10 cellular contexts compared by ENCODE assay signal in genomic region chr5:34001231-34001935, GRCh38. TPM values are rescaled to one million over a fixed set of nuclear protein-coding genes. Genes with fewer than 3 reads are reported as not detected.
DNase-seq lines count a peak whose midpoint lies in the region; ATAC-seq and TF ChIP-seq lines count a peak whose summit lies in the region.
"Had no signal": no experiment of that assay in that cellular context is flagged by ENCODE, and none has a peak within 500 bp of the region (broad histone marks: within the 10 kb centered on the region; RNA-seq: fewer than 3 reads in every experiment).

No MANE protein-coding gene starts in this region.

- H3K9me3 Mint-ChIP-seq in neural crest cell (no peaks in the 10 kb centered on the region), natural killer cell (no peaks in the 10 kb centered on the region)

- CTCF ChIA-PET in HEK293 (lab: Yijun Ruan, JAX), result no interaction called here

- no peaks in the 10 kb centered on the region for H3K27me3 ChIP-seq in endocrine pancreas (ENCODE audit: control insufficient read depth, insufficient read depth, low read length)

- H3K9ac ChIP-seq in endocrine pancreas (ENCODE audit: control insufficient read depth, insufficient read depth, low read length), result peak overlapping the region; percentile 83
- H3K9ac ChIP-seq: KMS-11 had no signal

- TF ChIP-seq CTCF in HEK293 (tag by site-specific recombination; IDR thresholded peaks at IDR 0.05) (no peak), neural crest cell (conservative IDR thresholded peaks at IDR 0.05) (no peak), natural killer cell (IDR thresholded peaks at IDR 0.05) (no peak)

- no peak overlapping the region for H3K27ac ChIP-seq in HEK293 (ENCODE audit: extremely low read depth, low read depth, low read length)
- H3K27ac ChIP-seq: KMS-11 had no signal

- H3K36me3 ChIP-seq in HEK293 (ENCODE audit: control insufficient read depth in 2 of 2, insufficient read depth in 1 of 2, low read length in 2 of 2), result peaks cover 6 to 23% of the 10 kb centered on the region in 2 experiments; a peak in 2 of 3 replicates
- H3K36me3 ChIP-seq in endocrine pancreas (ENCODE audit: control insufficient read depth, insufficient read depth, low read length), result no peaks in the 10 kb centered on the region

- peak; percentile 94 for DNase-seq in NCI-H510A (lab: John Stamatoyannopoulos, UW)
- no peak for DNase-seq in neural crest cell (ENCODE audit: low read depth, low spot score)
- no peak for DNase-seq in natural killer cell
- no peak for DNase-seq in stimulated activated CD4-positive, alpha-beta T cell treated with anti-CD3 and anti-CD28 coated beads, Interleukin-2, amount 100 ng/mL, for 48 hours
- DNase-seq in stimulated activated naive CD8-positive, alpha-beta T cell treated with anti-CD3 and anti-CD28 coated beads, Interleukin-15, Interleukin-2, amounts not matched to agents 100 U/mL and 50 U/mL, for 24 hours, result no peak
- DNase-seq: stimulated activated CD4-positive, alpha-beta T cell treated with anti-CD3 and anti-CD28 coated beads, Interleukin-4, amount 100 ng/mL, for 4 hours had no signal

- H3K9me3 ChIP-seq in HEK293 (ENCODE audit: control insufficient read depth, insufficient read depth, low read depth, low read length) (no peaks in the 10 kb centered on the region), endocrine pancreas (ENCODE audit: control insufficient read depth, low read length) (no peaks in the 10 kb centered on the region)

- H3K27me3 Mint-ChIP-seq in neural crest cell (ENCODE audit: low read depth) (no peaks in the 10 kb centered on the region), natural killer cell (ENCODE audit: low read depth in 2 of 2) (no peaks in the 10 kb centered on the region)

- H3K4me1 Mint-ChIP-seq in neural crest cell (peaks cover 45% of the 10 kb centered on the region), natural killer cell (peaks cover 9 to 10% of the 10 kb centered on the region in 2 donors)

- no peak for ATAC-seq in natural killer cell
- ATAC-seq in stimulated activated naive CD8-positive, alpha-beta T cell treated with anti-CD3 and anti-CD28 coated beads, Interleukin-15, Interleukin-2, amounts not matched to agents 100 U/mL and 50 U/mL, for 24 hours, result no peak
- no peak for ATAC-seq in HG03521 (IDR thresholded peaks at IDR 0.05; ENCODE audit: unreplicated experiment)

- intact Hi-C loops in natural killer cell (cut with micrococcal nuclease), result no loop called here

- POLR2A ChIA-PET in HEK293 (lab: Yijun Ruan, JAX), result no interaction called here

- H3K4me3 ChIP-seq in HEK293 (ENCODE audit: low read depth, low read length) (no peak overlapping the region), endocrine pancreas (ENCODE audit: control insufficient read depth, insufficient read depth, low read length) (peak overlapping the region; percentile 54)

- peak overlapping the region; percentile 61 for H3K4me3 Mint-ChIP-seq in neural crest cell
- H3K4me3 Mint-ChIP-seq in natural killer cell, result no peak overlapping the region

- no peaks in the 10 kb centered on the region; the same call in 1 of the 2 replicates for H3K4me1 ChIP-seq in HEK293 (ENCODE audit: control insufficient read depth, insufficient read depth, low read length)
- peaks cover 42% of the 10 kb centered on the region for H3K4me1 ChIP-seq in endocrine pancreas (ENCODE audit: control insufficient read depth, insufficient read depth, low read length)

- peaks cover 13% of the 10 kb centered on the region for H3K36me3 Mint-ChIP-seq in neural crest cell (ENCODE audit: low read depth)
- peaks cover 12% of the 10 kb centered on the region for H3K36me3 Mint-ChIP-seq in natural killer cell

- H3K27ac Mint-ChIP-seq in neural crest cell (ENCODE audit: unreplicated experiment) (peak overlapping the region; percentile 38), natural killer cell (no peak overlapping the region)

TF ChIP-seq in HEK293, 187 proteins besides CTCF, POLR2A, EP300 and RAD21:
- TF ChIP-seq, protein P1, sequence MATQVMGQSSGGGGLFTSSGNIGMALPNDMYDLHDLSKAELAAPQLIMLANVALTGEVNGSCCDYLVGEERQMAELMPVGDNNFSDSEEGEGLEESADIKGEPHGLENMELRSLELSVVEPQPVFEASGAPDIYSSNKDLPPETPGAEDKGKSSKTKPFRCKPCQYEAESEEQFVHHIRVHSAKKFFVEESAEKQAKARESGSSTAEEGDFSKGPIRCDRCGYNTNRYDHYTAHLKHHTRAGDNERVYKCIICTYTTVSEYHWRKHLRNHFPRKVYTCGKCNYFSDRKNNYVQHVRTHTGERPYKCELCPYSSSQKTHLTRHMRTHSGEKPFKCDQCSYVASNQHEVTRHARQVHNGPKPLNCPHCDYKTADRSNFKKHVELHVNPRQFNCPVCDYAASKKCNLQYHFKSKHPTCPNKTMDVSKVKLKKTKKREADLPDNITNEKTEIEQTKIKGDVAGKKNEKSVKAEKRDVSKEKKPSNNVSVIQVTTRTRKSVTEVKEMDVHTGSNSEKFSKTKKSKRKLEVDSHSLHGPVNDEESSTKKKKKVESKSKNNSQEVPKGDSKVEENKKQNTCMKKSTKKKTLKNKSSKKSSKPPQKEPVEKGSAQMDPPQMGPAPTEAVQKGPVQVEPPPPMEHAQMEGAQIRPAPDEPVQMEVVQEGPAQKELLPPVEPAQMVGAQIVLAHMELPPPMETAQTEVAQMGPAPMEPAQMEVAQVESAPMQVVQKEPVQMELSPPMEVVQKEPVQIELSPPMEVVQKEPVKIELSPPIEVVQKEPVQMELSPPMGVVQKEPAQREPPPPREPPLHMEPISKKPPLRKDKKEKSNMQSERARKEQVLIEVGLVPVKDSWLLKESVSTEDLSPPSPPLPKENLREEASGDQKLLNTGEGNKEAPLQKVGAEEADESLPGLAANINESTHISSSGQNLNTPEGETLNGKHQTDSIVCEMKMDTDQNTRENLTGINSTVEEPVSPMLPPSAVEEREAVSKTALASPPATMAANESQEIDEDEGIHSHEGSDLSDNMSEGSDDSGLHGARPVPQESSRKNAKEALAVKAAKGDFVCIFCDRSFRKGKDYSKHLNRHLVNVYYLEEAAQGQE (tag by site-specific recombination; IDR thresholded peaks at IDR 0.05), result no peak
- TF ChIP-seq ZNF335 (tag by site-specific recombination; conservative IDR thresholded peaks at IDR 0.05), result peak; percentile 31; the same call in 1 of the 2 replicates
- TF ChIP-seq ZNF121 (tag by site-specific recombination; IDR thresholded peaks at IDR 0.05), result no peak
- 0 out of 2 replicates have a peak, but pooled peaks have one; percentile 2 for TF ChIP-seq ZNF654 (tag by site-specific recombination; IDR thresholded peaks at IDR 0.05; ENCODE audit: low read depth)
- no peak for TF ChIP-seq ZNF664 (tag by site-specific recombination; IDR thresholded peaks at IDR 0.05)
- TF ChIP-seq ZNF600 (tag by site-specific recombination; IDR thresholded peaks at IDR 0.05), result peak; percentile 23; the same call in 1 of the 2 replicates
- no peak for TF ChIP-seq INSM2 (tag by site-specific recombination; IDR thresholded peaks at IDR 0.05)
- TF ChIP-seq SP2 (tag by site-specific recombination; IDR thresholded peaks at IDR 0.05), result peak; percentile 36
- 0 out of 2 replicates have a peak, but pooled peaks have one; percentile 4 for TF ChIP-seq PRDM6 (tag by site-specific recombination; IDR thresholded peaks at IDR 0.05)
- no peak for TF ChIP-seq ZSCAN23 (tag by site-specific recombination; IDR thresholded peaks at IDR 0.05)
- 0 out of 2 replicates have a peak, but pooled peaks have one; percentile 19 for TF ChIP-seq SCRT1 (tag by site-specific recombination; IDR thresholded peaks at IDR 0.05; ENCODE audit: borderline replicate concordance)
- TF ChIP-seq ZNF629 (tag by site-specific recombination; IDR thresholded peaks at IDR 0.05), result peak; percentile 63
- TF ChIP-seq SCRT2 (tag by site-specific recombination; IDR thresholded peaks at IDR 0.05), result peak; percentile 75

RNA-seq across cellular contexts. Expression of gene AMACR, which starts 6.5 kb away (rescaled TPM):
- total RNA-seq in neural crest cell (14.3 and 16.1 TPM in 2 replicates), natural killer cell (1 to 10 TPM; 2.7 to 3.8 (median 2.9) TPM)

RNA-seq across cellular contexts. Expression of gene SLC45A2, which starts 16.9 kb away (rescaled TPM):
- total RNA-seq in neural crest cell (0.36 and 1.3 TPM in 2 replicates), natural killer cell (not detected)

RNA-seq across cellular contexts. Expression of gene C1QTNF3, which starts 41.6 kb away (rescaled TPM):
- total RNA-seq in neural crest cell (7.7 and 8.7 TPM in 2 replicates), natural killer cell (10 to 100 TPM; 10.5 to 11.4 (median 11.3) TPM)
